ENCODE assay signal across 10 cellular contexts in genomic region chr9:101487443-101487855, GRCh38. TPM values are rescaled to one million over a fixed set of nuclear protein-coding genes. Genes with fewer than 3 reads are reported as not detected.
DNase-seq lines count a peak whose midpoint lies in the region; ATAC-seq and TF ChIP-seq lines count a peak whose summit lies in the region.
"Had no signal": no experiment of that assay in that cellular context is flagged by ENCODE, and none has a peak within 500 bp of the region (broad histone marks: within the 10 kb centered on the region; RNA-seq: fewer than 3 reads in every experiment).

No MANE protein-coding gene starts in this region.

- H2AK5ac ChIP-seq in trophoblast cell (ENCODE audit: low read length) = no peak overlapping the region

- peak overlapping the region; percentile 88 for H3K4me2 ChIP-seq in trophoblast cell (ENCODE audit: low read length)

- H3K27ac ChIP-seq in trophoblast cell (ENCODE audit: low read depth, low read length) = no peak overlapping the region
- H3K27ac ChIP-seq: SK-N-MC had no signal

- H3K4me1 ChIP-seq in trophoblast cell (ENCODE audit: control insufficient read depth in 1 of 2, insufficient read depth in 2 of 2, low read length in 2 of 2) = peaks cover 4 to 9% of the 10 kb centered on the region in 2 experiments

- no peaks in the 10 kb centered on the region for H3K79me1 ChIP-seq in trophoblast cell (ENCODE audit: low read length)

- H3K9ac ChIP-seq in trophoblast cell (ENCODE audit: low read length) = no peak overlapping the region

- no peak overlapping the region for H3K14ac ChIP-seq in trophoblast cell (ENCODE audit: low read length)

- no peak overlapping the region for H4K91ac ChIP-seq in trophoblast cell (ENCODE audit: low read depth, low read length)

- H3K36me3 ChIP-seq in trophoblast cell (ENCODE audit: control insufficient read depth in 1 of 2, insufficient read depth in 2 of 2, low read length in 2 of 2) = no peaks in the 10 kb centered on the region

- no peak overlapping the region for H4K12ac ChIP-seq in trophoblast cell (ENCODE audit: low read depth, low read length)

- H3K23ac ChIP-seq in trophoblast cell (ENCODE audit: low read length) = no peak overlapping the region

- H3K18ac ChIP-seq in trophoblast cell (ENCODE audit: low read length) = no peak overlapping the region

- H2AFZ ChIP-seq in trophoblast cell (ENCODE audit: insufficient read depth, low read length, poor library complexity) = no peak overlapping the region

- H2BK12ac ChIP-seq in trophoblast cell (ENCODE audit: low read length) = no peak overlapping the region

- no peaks in the 10 kb centered on the region for H3K9me3 ChIP-seq in trophoblast cell (ENCODE audit: insufficient read depth, low read depth, low read length)

- ATAC-seq in GM21825 (IDR thresholded peaks at IDR 0.05; ENCODE audit: unreplicated experiment) = no peak

- no peak overlapping the region for H2BK5ac ChIP-seq in trophoblast cell (ENCODE audit: low read depth, low read length, poor library complexity)

- DNase-seq in ELR (ENCODE audit: low read depth) = peak; percentile 7
- DNase-seq in fibroblast of villous mesenchyme (ENCODE audit: low read depth) = no peak
- no peak for DNase-seq in trophoblast cell
- no peak for DNase-seq in KG1 (lab: John Stamatoyannopoulos, UW)
- no peak for DNase-seq in activated CD4-positive, alpha-beta T cell treated with anti-CD3 and anti-CD28 coated beads for 48 hours
- no peak for DNase-seq in AG08395 (ENCODE audit: low spot score)
- DNase-seq: activated naive CD4-positive, alpha-beta T cell had no signal

- H3K4me3 ChIP-seq in WI38 (ENCODE audit: low read depth, low read length) (peak overlapping the region; percentile 75), fibroblast of villous mesenchyme (ENCODE audit: low read depth, low read length) (peak overlapping the region; percentile 51), trophoblast cell (ENCODE audit: low read depth, low read length) (no peak overlapping the region)
- H3K4me3 ChIP-seq: SK-N-MC had no signal

- H3K79me2 ChIP-seq in trophoblast cell (ENCODE audit: control insufficient read depth, insufficient read depth, low read length, poor library complexity) = no peaks in the 10 kb centered on the region

- H4K8ac ChIP-seq in trophoblast cell (ENCODE audit: low read depth, low read length) = no peak overlapping the region

- no CpG with 5 or more reads among the region's 9 CpGs for WGBS in trophoblast cell (ENCODE audit: extremely low coverage, insufficient coverage, insufficient read length)

- no peak overlapping the region for H2BK120ac ChIP-seq in trophoblast cell (ENCODE audit: insufficient read depth, low read length, poor library complexity)

- peaks cover 8% of the 10 kb centered on the region for H3K27me3 ChIP-seq in trophoblast cell (ENCODE audit: insufficient read depth, low read length)

- TF ChIP-seq CTCF in WI38 (IDR thresholded peaks at IDR 0.05; ENCODE audit: low read depth, low read length) = no peak
- no peak for TF ChIP-seq CTCF in fibroblast of villous mesenchyme (IDR thresholded peaks at IDR 0.05; ENCODE audit: insufficient read depth, low read depth, low read length)

- no peak overlapping the region for H3K4ac ChIP-seq in trophoblast cell (ENCODE audit: low read depth, low read length)

RNA-seq across cellular contexts. Expression of gene RNF20, which starts 46.2 kb away (rescaled TPM):
- total RNA-seq in fibroblast of villous mesenchyme = 20.9 and 22.9 TPM in 2 replicates
- polyA plus RNA-seq in trophoblast cell (2013) = 24.1 and 25.6 TPM in 2 replicates

RNA-seq across cellular contexts. Expression of gene ALDOB, which starts 51.9 kb away (rescaled TPM):
- not detected in 2 replicates for total RNA-seq in fibroblast of villous mesenchyme
- not detected in 2 replicates for polyA plus RNA-seq in trophoblast cell (2013)
